In the genomic region with DNA sequence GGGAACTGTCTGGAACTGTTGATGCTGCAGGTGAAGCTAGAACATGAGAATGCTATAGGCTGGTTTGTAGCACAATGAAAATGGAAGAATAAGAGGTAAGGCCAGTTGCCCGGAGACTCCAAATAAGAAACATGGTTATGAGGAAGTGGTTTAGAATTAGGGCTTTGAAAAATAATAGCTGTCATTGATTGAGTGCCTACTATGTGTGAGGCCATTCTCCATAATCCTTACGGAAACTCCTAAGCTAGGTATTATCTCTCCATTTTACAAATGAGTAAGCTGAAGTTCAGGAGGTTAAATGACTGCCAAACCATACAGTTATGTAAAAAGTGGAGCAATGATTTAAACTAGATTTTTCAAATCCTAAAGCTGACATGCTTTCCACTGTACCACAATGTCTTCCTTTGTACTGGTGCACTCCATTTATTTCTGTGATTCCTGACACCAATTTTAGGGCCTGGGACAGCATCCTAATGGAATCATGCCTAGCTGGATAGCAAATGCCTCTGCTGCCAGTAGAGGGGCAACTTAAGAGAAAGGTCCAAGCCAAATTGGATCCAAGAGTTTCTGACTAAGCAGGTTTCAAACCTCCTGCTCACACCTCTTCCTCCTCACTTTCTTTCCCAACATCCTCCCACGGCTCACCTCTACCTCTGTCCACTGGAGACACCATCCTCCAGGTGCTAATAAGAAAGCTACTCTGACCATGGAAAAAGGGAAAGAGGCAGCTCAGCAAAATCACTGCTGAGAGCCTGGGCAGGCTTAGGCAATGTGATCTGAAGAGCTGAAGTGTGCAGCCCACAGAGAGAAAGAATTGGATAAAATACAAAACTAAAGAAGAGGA, we compare ENCODE assay signal across 8 cellular contexts. TPM values are rescaled to one million over a fixed set of nuclear protein-coding genes. Genes with fewer than 3 reads are reported as not detected.
A peak's percentile ranks its signal among the peaks of the same experiment; 100 is the strongest.
DNase-seq lines count a peak whose midpoint lies in the region; ATAC-seq, FAIRE-seq and TF ChIP-seq lines count a peak whose summit lies in the region.
"Had no signal": no experiment of that assay in that cellular context is flagged by ENCODE, and none has a peak within 500 bp of the region (broad histone marks: within the 10 kb centered on the region; RNA-seq: fewer than 3 reads in every experiment).

No MANE protein-coding gene starts in this region.

- H3K9me3 Mint-ChIP-seq in activated CD4-positive, alpha-beta memory T cell treated with anti-CD3 and anti-CD28 coated beads, Interleukin-2, amount 10 ng/mL, durations not matched to agents 7 days and 5 days = peaks cover 2% of the 10 kb centered on the region

- WGBS in trophoblast cell (ENCODE audit: extremely low coverage, insufficient coverage, insufficient read length) = no CpG with 5 or more reads among the region's 3 CpGs

- H3K27ac ChIP-seq in trophoblast cell (ENCODE audit: low read depth, low read length) = no peak overlapping the region
- H3K27ac ChIP-seq in uterus = no peak overlapping the region

- H3K36me3 ChIP-seq in trophoblast cell (ENCODE audit: control insufficient read depth in 1 of 2, insufficient read depth in 2 of 2, low read length in 2 of 2) (no peaks in the 10 kb centered on the region), uterus (no peaks in the 10 kb centered on the region)

- TF ChIP-seq CTCF in uterus (IDR thresholded peaks at IDR 0.05) = no peak

- no peaks in the 10 kb centered on the region for H3K9me3 ChIP-seq in trophoblast cell (ENCODE audit: insufficient read depth, low read depth, low read length)
- no peaks in the 10 kb centered on the region for H3K9me3 ChIP-seq in uterus

- peak overlapping the region; percentile 79 for H2AK5ac ChIP-seq in trophoblast cell (ENCODE audit: low read length)

- CTCF ChIA-PET in activated CD4-positive, alpha-beta memory T cell treated with anti-CD3 and anti-CD28 coated beads, Interleukin-2, amount 10 ng/mL, durations not matched to agents 7 days and 5 days (lab: Charles Lee) = interaction anchor here (0.8 to 1.6 kb wide), 4 partner anchors 47 to 261 kb away, joined by 3 to 9 read pairs (median 4); partner anchors contain the start of genes CCDC83 and PICALM

- ATAC-seq in GM19035 (IDR thresholded peaks at IDR 0.05; ENCODE audit: unreplicated experiment) (peak; percentile 41), HG02970 (IDR thresholded peaks at IDR 0.05; ENCODE audit: low FRiP score, unreplicated experiment) (peak; percentile 37)

- H3K27ac Mint-ChIP-seq in activated CD4-positive, alpha-beta memory T cell treated with anti-CD3 and anti-CD28 coated beads, Interleukin-2, amount 10 ng/mL, durations not matched to agents 7 days and 5 days = peak overlapping the region; percentile 67

- no peak for DNase-seq in activated CD4-positive, alpha-beta memory T cell treated with anti-CD3 and anti-CD28 coated beads, Interleukin-2, amount 10 ng/mL, durations not matched to agents 7 days and 5 days
- no peak for DNase-seq in trophoblast cell
- DNase-seq in H54 (ENCODE audit: insufficient read length, low spot score) = no peak
- no peak for DNase-seq in uterus
- no peak for DNase-seq in RKO (ENCODE audit: low spot score)
- DNase-seq: NCI-H2081 had no signal

- H3K79me2 ChIP-seq in trophoblast cell (ENCODE audit: control insufficient read depth, insufficient read depth, low read length, poor library complexity) = no peaks in the 10 kb centered on the region

- H3K4me3 Mint-ChIP-seq in activated CD4-positive, alpha-beta memory T cell treated with anti-CD3 and anti-CD28 coated beads, Interleukin-2, amount 10 ng/mL, durations not matched to agents 7 days and 5 days = peak overlapping the region; percentile 5

- no peak overlapping the region for H3K4me3 ChIP-seq in trophoblast cell (ENCODE audit: low read depth, low read length)
- no peak overlapping the region for H3K4me3 ChIP-seq in uterus

- H4K91ac ChIP-seq in trophoblast cell (ENCODE audit: low read depth, low read length) = no peak overlapping the region

- peaks cover 0 to 2% of the 10 kb centered on the region in 2 experiments for H3K4me1 ChIP-seq in trophoblast cell (ENCODE audit: control insufficient read depth in 1 of 2, insufficient read depth in 2 of 2, low read length in 2 of 2)
- no peaks in the 10 kb centered on the region for H3K4me1 ChIP-seq in uterus

- peaks cover 32% of the 10 kb centered on the region for H3K4me1 Mint-ChIP-seq in activated CD4-positive, alpha-beta memory T cell treated with anti-CD3 and anti-CD28 coated beads, Interleukin-2, amount 10 ng/mL, durations not matched to agents 7 days and 5 days

- peaks cover 2% of the 10 kb centered on the region for H3K27me3 Mint-ChIP-seq in activated CD4-positive, alpha-beta memory T cell treated with anti-CD3 and anti-CD28 coated beads, Interleukin-2, amount 10 ng/mL, durations not matched to agents 7 days and 5 days

- peak overlapping the region; percentile 43 for H4K12ac ChIP-seq in trophoblast cell (ENCODE audit: low read depth, low read length)

- no peak overlapping the region for H3K4me2 ChIP-seq in trophoblast cell (ENCODE audit: low read length)

- no peak overlapping the region for H2AFZ ChIP-seq in trophoblast cell (ENCODE audit: insufficient read depth, low read length, poor library complexity)

- no peak overlapping the region for H3K9ac ChIP-seq in trophoblast cell (ENCODE audit: low read length)

- peak overlapping the region; percentile 49 for H2BK12ac ChIP-seq in trophoblast cell (ENCODE audit: low read length)

- H4K8ac ChIP-seq in trophoblast cell (ENCODE audit: low read depth, low read length) = no peak overlapping the region

- POLR2A ChIA-PET in activated CD4-positive, alpha-beta memory T cell treated with anti-CD3 and anti-CD28 coated beads, Interleukin-2, amount 10 ng/mL, durations not matched to agents 7 days and 5 days (lab: Charles Lee) = interaction anchor here (0.6 to 4.7 kb wide), 9 partner anchors 20 to 187 kb away, joined by 3 to 39 read pairs (median 4); partner anchors contain the start of gene PICALM

- H2BK120ac ChIP-seq in trophoblast cell (ENCODE audit: insufficient read depth, low read length, poor library complexity) = peak overlapping the region; percentile 33

- H3K23ac ChIP-seq in trophoblast cell (ENCODE audit: low read length) = no peak overlapping the region

- H3K18ac ChIP-seq in trophoblast cell (ENCODE audit: low read length) = peak overlapping the region; percentile 30

- H3K14ac ChIP-seq in trophoblast cell (ENCODE audit: low read length) = peak overlapping the region; percentile 30

- no peak for TF ChIP-seq POLR2A in H54 (IDR thresholded peaks at IDR 0.05; ENCODE audit: low read depth, low read length)
- no peak for TF ChIP-seq POLR2A in uterus (IDR thresholded peaks at IDR 0.05)

- H3K27me3 ChIP-seq in trophoblast cell (ENCODE audit: insufficient read depth, low read length) (no peaks in the 10 kb centered on the region), uterus (no peaks in the 10 kb centered on the region)

- no peaks in the 10 kb centered on the region for H3K79me1 ChIP-seq in trophoblast cell (ENCODE audit: low read length)

- FAIRE-seq in H54 (lab: Jason Lieb, UNC) = no peak

- no peak overlapping the region for H2BK5ac ChIP-seq in trophoblast cell (ENCODE audit: low read depth, low read length, poor library complexity)

- peaks cover 3% of the 10 kb centered on the region for H3K36me3 Mint-ChIP-seq in activated CD4-positive, alpha-beta memory T cell treated with anti-CD3 and anti-CD28 coated beads, Interleukin-2, amount 10 ng/mL, durations not matched to agents 7 days and 5 days (ENCODE audit: low read depth)

- no peak overlapping the region for H3K4ac ChIP-seq in trophoblast cell (ENCODE audit: low read depth, low read length)

- intact Hi-C loops in uterus (cut with DNase I; ENCODE audit: low total_unique reads) = no loop called here

RNA-seq across cellular contexts. Expression of gene PICALM, which starts 46.9 kb away (rescaled TPM):
- total RNA-seq in activated CD4-positive, alpha-beta memory T cell treated with anti-CD3 and anti-CD28 coated beads, Interleukin-2, amount 10 ng/mL, durations not matched to agents 7 days and 5 days = 100 to 1,000 TPM; 194 to 199 TPM
- polyA plus RNA-seq in trophoblast cell (2013) = 195 and 196 TPM in 2 replicates
- total RNA-seq in uterus = 100 to 1,000 TPM; 198 to 402 (median 298) TPM
